Comparison of ENCODE assay signal across 13 cellular contexts in the genomic region with DNA sequence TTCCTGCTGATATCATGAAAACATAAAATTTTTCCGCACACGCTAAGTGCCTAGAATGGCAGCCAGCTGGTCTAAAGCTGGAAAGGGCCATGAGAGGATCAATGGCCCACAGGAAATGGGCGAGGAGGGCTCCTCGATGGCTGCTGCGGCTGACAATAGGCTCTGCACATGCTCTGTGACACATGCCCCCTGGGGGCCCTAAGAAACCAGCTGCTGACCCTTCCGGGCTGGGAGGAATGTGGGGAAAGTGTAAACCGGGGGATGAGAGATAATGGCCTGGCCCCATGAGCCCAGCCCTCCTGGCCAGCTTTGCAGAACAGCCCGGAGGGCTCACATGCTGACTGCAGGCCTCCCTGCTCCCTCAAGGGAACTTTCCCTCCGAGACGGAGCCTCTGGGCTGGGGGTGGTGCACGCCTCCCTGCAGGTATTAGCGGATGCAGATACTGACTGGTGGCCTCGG.
A peak's percentile ranks its signal among the peaks of the same experiment; 100 is the strongest.
DNase-seq lines count a peak whose midpoint lies in the region; ATAC-seq, FAIRE-seq and TF ChIP-seq lines count a peak whose summit lies in the region.
"Had no signal": no experiment of that assay in that cellular context is flagged by ENCODE, and none has a peak within 500 bp of the region (broad histone marks: within the 10 kb centered on the region; RNA-seq: fewer than 3 reads in every experiment).

No MANE protein-coding gene starts in this region.

- H2AFZ ChIP-seq in HepG2 (ENCODE audit: low read length) (no peak overlapping the region), neural progenitor cell (replicated peaks) (peak overlapping the region; percentile 57)

- TF ChIP-seq EP300 in HepG2 (IDR thresholded peaks at IDR 0.05; ENCODE audit: low read depth in 2 of 2, low read length in 2 of 2) (no peak), HepG2 (CRISPR knock-in tag; IDR thresholded peaks at IDR 0.05; ENCODE audit: borderline replicate concordance) (no peak)

- ATAC-seq in HepG2 (no peak), HG03521 (IDR thresholded peaks at IDR 0.05; ENCODE audit: unreplicated experiment) (no peak)
- ATAC-seq: activated T-cell treated with anti-CD3 and anti-CD28 coated beads, Interleukin-2, amount 50 U/mL, for 4 hours; naive thymus-derived CD8-positive, alpha-beta T cell had no signal

- H3K9me3 ChIP-seq in liver (ENCODE audit: control insufficient read depth in 4 of 4, low read length in 3 of 4) = no peaks in the 10 kb centered on the region
- no peaks in the 10 kb centered on the region for H3K9me3 ChIP-seq in HepG2 (ENCODE audit: low read length)
- H3K9me3 ChIP-seq in left ventricle myocardium inferior (replicated peaks) = peaks cover 3% of the 10 kb centered on the region
- no peaks in the 10 kb centered on the region for H3K9me3 ChIP-seq in neural progenitor cell (ENCODE audit: low read depth)

- no peaks in the 10 kb centered on the region for H3K27me3 ChIP-seq in liver (ENCODE audit: control insufficient read depth in 4 of 4, insufficient read depth in 4 of 4, low read length in 3 of 4)
- H3K27me3 ChIP-seq in HepG2 (ENCODE audit: control insufficient read depth in 1 of 2, insufficient read depth in 2 of 2, low read length in 2 of 2) = peaks cover 11 to 58% of the 10 kb centered on the region in 2 experiments
- H3K27me3 ChIP-seq in left ventricle myocardium inferior (ENCODE audit: low read depth) = peaks cover 62% of the 10 kb centered on the region
- H3K27me3 ChIP-seq in neural progenitor cell = no peaks in the 10 kb centered on the region
- no peaks in the 10 kb centered on the region for H3K27me3 ChIP-seq in brain microvascular endothelial cell (replicated peaks)

- no peak for DNase-seq in HepG2 (ENCODE audit: low spot score)
- DNase-seq in left ventricle myocardium inferior = peak; percentile 16
- peak; percentile 68 for DNase-seq in neural progenitor cell (ENCODE audit: low spot score)
- no peak for DNase-seq in brain microvascular endothelial cell
- no peak for DNase-seq in stimulated activated CD4-positive, alpha-beta T cell treated with anti-CD3 and anti-CD28 coated beads, Interleukin-12 subunit alpha, Interleukin-12 subunit beta, amount 100 ng/mL, for 4 hours
- DNase-seq in HUDEP-2 (lab: John Stamatoyannopoulos, UW; ENCODE audit: unreplicated experiment in 76 of 76) = no peak
- DNase-seq: activated T-cell treated with anti-CD3 and anti-CD28 coated beads, Interleukin-2, amount 50 U/mL, for 4 hours; amygdala had no signal

- H3K36me3 ChIP-seq in liver (ENCODE audit: control insufficient read depth in 4 of 4, insufficient read depth in 3 of 4, low read depth in 1 of 4, low read length in 3 of 4) (no peaks in the 10 kb centered on the region), HepG2 (replicated peaks in 1 of 2; ENCODE audit: control insufficient read depth in 1 of 2, insufficient read depth in 2 of 2, low read length in 2 of 2) (no peaks in the 10 kb centered on the region), left ventricle myocardium inferior (no peaks in the 10 kb centered on the region), neural progenitor cell (no peaks in the 10 kb centered on the region), brain microvascular endothelial cell (replicated peaks) (no peaks in the 10 kb centered on the region)

- H3K4me2 ChIP-seq in HepG2 (ENCODE audit: low read depth, low read length) (no peak overlapping the region), neural progenitor cell (peak overlapping the region; percentile 22)

- H3K4me3 ChIP-seq in liver (ENCODE audit: low read depth in 1 of 3, low read length in 3 of 3) = no peak overlapping the region
- no peak overlapping the region for H3K4me3 ChIP-seq in HepG2 (replicated peaks in 1 of 3; ENCODE audit: insufficient read depth in 1 of 3, low read depth in 2 of 3, low read length in 3 of 3)
- no peak overlapping the region for H3K4me3 ChIP-seq in left ventricle myocardium inferior
- H3K4me3 ChIP-seq in neural progenitor cell = no peak overlapping the region
- no peak overlapping the region for H3K4me3 ChIP-seq in brain microvascular endothelial cell (ENCODE audit: low read depth, low read length)

- no TSS peak for BruUV-seq in HepG2 (replicated peaks; lab: Mats Ljungman, UMichigan)

- in situ Hi-C loops in HepG2 (cut with HindIII; ENCODE audit: extremely low pct_ligation_motif_present, low pct_unique_long_range_greater_than_20kb) (no loop called here), brain microvascular endothelial cell (cut with HindIII; ENCODE audit: low pct_ligation_motif_present, low sequenced_read_pairs) (no loop called here)

- no peak for TF ChIP-seq POLR2A in HepG2 (IDR thresholded peaks at IDR 0.05; ENCODE audit: insufficient read depth in 1 of 2, low read depth in 2 of 2, low read length in 2 of 2)

- H3K9me3 Mint-ChIP-seq in neural progenitor cell = peaks cover 4% of the 10 kb centered on the region
- H3K9me3 Mint-ChIP-seq: activated T-cell treated with anti-CD3 and anti-CD28 coated beads, Interleukin-2, amount 50 U/mL, for 4 hours had no signal

- CTCF ChIA-PET in HepG2 (lab: Yijun Ruan, JAX; ENCODE audit: low intra/inter-chr PET ratio, low total read pairs) = no interaction called here

- no peak for TF ChIP-seq CTCF in liver (IDR thresholded peaks at IDR 0.05; ENCODE audit: low read depth, low read length, missing input control)
- TF ChIP-seq CTCF in HepG2 (CRISPR knock-in tag; IDR thresholded peaks at IDR 0.05) = no peak
- no peak for TF ChIP-seq CTCF in left ventricle myocardium inferior (IDR thresholded peaks at IDR 0.05; ENCODE audit: borderline replicate concordance)
- no peak for TF ChIP-seq CTCF in neural progenitor cell (IDR thresholded peaks at IDR 0.05)
- TF ChIP-seq CTCF in brain microvascular endothelial cell (IDR thresholded peaks at IDR 0.05; ENCODE audit: low read depth, low read length, missing control alignments) = no peak

- H3F3A ChIP-seq in neural progenitor cell (ENCODE audit: low read depth) = peaks cover 6% of the 10 kb centered on the region

- no peak overlapping the region for H3K4me3 Mint-ChIP-seq in neural progenitor cell
- H3K4me3 Mint-ChIP-seq: activated T-cell treated with anti-CD3 and anti-CD28 coated beads, Interleukin-2, amount 50 U/mL, for 4 hours; naive thymus-derived CD8-positive, alpha-beta T cell had no signal

- H3K79me2 ChIP-seq in HepG2 (ENCODE audit: insufficient read depth, low read length) = no peaks in the 10 kb centered on the region
- H3K79me2 ChIP-seq in neural progenitor cell (ENCODE audit: low read depth) = no peaks in the 10 kb centered on the region

- H3K27ac ChIP-seq in liver (ENCODE audit: low read depth in 1 of 2, low read length in 2 of 2) = no peak overlapping the region
- H3K27ac ChIP-seq in HepG2 (ENCODE audit: extremely low read length, insufficient read depth, low read length) = no peak overlapping the region
- H3K27ac ChIP-seq in left ventricle myocardium inferior (replicated peaks) = no peak overlapping the region
- H3K27ac ChIP-seq in neural progenitor cell = no peak overlapping the region
- no peak overlapping the region for H3K27ac ChIP-seq in brain microvascular endothelial cell

- H3K9ac ChIP-seq in liver (ENCODE audit: low read depth in 1 of 2, low read length in 2 of 2) (no peak overlapping the region), HepG2 (ENCODE audit: insufficient read depth, low read depth, low read length) (no peak overlapping the region), neural progenitor cell (no peak overlapping the region)

- H4K20me1 ChIP-seq in HepG2 (ENCODE audit: insufficient read depth, low read length) (no peaks in the 10 kb centered on the region; the same call in 1 of the 2 replicates), neural progenitor cell (ENCODE audit: low read depth) (no peaks in the 10 kb centered on the region)

- no peak for FAIRE-seq in HepG2 (lab: Jason Lieb, UNC)
- FAIRE-seq: D721Med, keratinocyte had no signal

- H3K27me3 Mint-ChIP-seq in neural progenitor cell (ENCODE audit: insufficient read depth, low read depth) = peaks cover 9% of the 10 kb centered on the region

- POLR2A ChIA-PET in HepG2 (lab: Yijun Ruan, JAX) = no interaction called here

- H3K4me1 ChIP-seq in liver (ENCODE audit: control insufficient read depth in 4 of 4, insufficient read depth in 4 of 4, low read length in 3 of 4) (no peaks in the 10 kb centered on the region), HepG2 (ENCODE audit: insufficient read depth, low read length) (no peaks in the 10 kb centered on the region), left ventricle myocardium inferior (peaks cover 12% of the 10 kb centered on the region), neural progenitor cell (peaks cover 11% of the 10 kb centered on the region)

- no peaks in the 10 kb centered on the region for H3K36me3 Mint-ChIP-seq in neural progenitor cell
- H3K36me3 Mint-ChIP-seq: naive thymus-derived CD8-positive, alpha-beta T cell had no signal

- no peak for TF ChIP-seq RAD21 in liver (IDR thresholded peaks at IDR 0.05)
- TF ChIP-seq RAD21 in HepG2 (CRISPR knock-in tag; IDR thresholded peaks at IDR 0.05) = no peak

- WGBS in liver = 61% methylated on average over 13 of the region's 13 CpGs
- WGBS in HepG2 (ENCODE audit: low lambda C conversion rate) = 48% methylated on average over 9 of the region's 13 CpGs

- intact Hi-C loops in HepG2 (cut with micrococcal nuclease; ENCODE audit: unreplicated experiment) (no loop called here), left ventricle myocardium inferior (cut with micrococcal nuclease) (no loop called here)

- no peak overlapping the region for H3K27ac Mint-ChIP-seq in neural progenitor cell
- H3K27ac Mint-ChIP-seq: naive thymus-derived CD8-positive, alpha-beta T cell had no signal

- peaks cover 21% of the 10 kb centered on the region for H3K4me1 Mint-ChIP-seq in neural progenitor cell
- H3K4me1 Mint-ChIP-seq: naive thymus-derived CD8-positive, alpha-beta T cell had no signal

TF ChIP-seq in HepG2, 621 proteins besides CTCF, POLR2A, EP300 and RAD21 (continues in another document):
- no peak for TF ChIP-seq GLI4 (CRISPR knock-in tag; IDR thresholded peaks at IDR 0.05; ENCODE audit: borderline replicate concordance)
- no peak for TF ChIP-seq ATF1 (CRISPR knock-in tag; IDR thresholded peaks at IDR 0.05)
- no peak for TF ChIP-seq ZNF317 (CRISPR knock-in tag; IDR thresholded peaks at IDR 0.05)
- no peak for TF ChIP-seq ZNF235 (CRISPR knock-in tag; IDR thresholded peaks at IDR 0.05; ENCODE audit: borderline replicate concordance)
- no peak for TF ChIP-seq NR2F1 (CRISPR knock-in tag; IDR thresholded peaks at IDR 0.05)

Comparison
In these comparisons a context has a peak if more than half of its experiments do, and no peak if none do; other contexts are left out.
1. DNase-seq: peak in left ventricle myocardium inferior (single experiment) and neural progenitor cell (single experiment); none in HepG2 (single experiment), brain microvascular endothelial cell (single experiment), stimulated activated CD4-positive, alpha-beta T cell treated with anti-CD3 and anti-CD28 coated beads, Interleukin-12 subunit alpha, Interleukin-12 subunit beta, amount 100 ng/mL, for 4 hours (single experiment) and HUDEP-2 (0 of 76).